Comparison of ENCODE assay signal across 12 cellular contexts in genomic region chr2:235046561-235046960, GRCh38.
"Had no signal": no experiment of that assay in that cellular context is flagged by ENCODE, and none has a peak within 500 bp of the region (broad histone marks: within the 10 kb centered on the region; RNA-seq: fewer than 3 reads in every experiment).

No MANE protein-coding gene starts in this region.

- H3K36me3 Mint-ChIP-seq: stimulated activated effector memory CD8-positive, alpha-beta T cell treated with anti-CD3 and anti-CD28 coated beads, Interleukin-12 subunit alpha, Interleukin-12 subunit beta, amount 100 ng/mL, for 72 hours; T-cell had no signal

- DNase-seq: activated CD4-positive, alpha-beta T cell treated with anti-CD3 and anti-CD28 coated beads, Interleukin-2, amount 50 U/mL, for 1 hour; activated naive CD4-positive, alpha-beta T cell treated with anti-CD3 and anti-CD28 coated beads, Interleukin-2, amount 50 U/mL, for 16 hours; dermis blood vessel endothelial cell; left ventricle myocardium superior; mesendoderm; T-cell; transverse colon had no signal

- H3K4me3 Mint-ChIP-seq: brain; stimulated activated effector memory CD8-positive, alpha-beta T cell treated with anti-CD3 and anti-CD28 coated beads, Interleukin-12 subunit alpha, Interleukin-12 subunit beta, amount 100 ng/mL, for 72 hours; WTC11 had no signal

- H3K4me3 ChIP-seq: prostate gland, right lobe of liver, transverse colon had no signal

- H3K27me3 ChIP-seq: right lobe of liver, transverse colon had no signal

- H3K9me3 Mint-ChIP-seq: brain; stimulated activated effector memory CD8-positive, alpha-beta T cell treated with anti-CD3 and anti-CD28 coated beads, Interleukin-12 subunit alpha, Interleukin-12 subunit beta, amount 100 ng/mL, for 72 hours; T-cell; WTC11 had no signal

- H3K27ac Mint-ChIP-seq: stimulated activated effector memory CD8-positive, alpha-beta T cell treated with anti-CD3 and anti-CD28 coated beads, Interleukin-12 subunit alpha, Interleukin-12 subunit beta, amount 100 ng/mL, for 72 hours had no signal

- ATAC-seq: left ventricle myocardium superior; right lobe of liver; stimulated activated effector memory CD8-positive, alpha-beta T cell treated with anti-CD3 and anti-CD28 coated beads, Interleukin-12 subunit alpha, Interleukin-12 subunit beta, amount 100 ng/mL, for 72 hours; T-cell; WTC11 had no signal

- H3K9me3 ChIP-seq: prostate gland, right lobe of liver, transverse colon had no signal

- H3K27ac ChIP-seq: right lobe of liver, transverse colon had no signal
